In the genomic region with DNA sequence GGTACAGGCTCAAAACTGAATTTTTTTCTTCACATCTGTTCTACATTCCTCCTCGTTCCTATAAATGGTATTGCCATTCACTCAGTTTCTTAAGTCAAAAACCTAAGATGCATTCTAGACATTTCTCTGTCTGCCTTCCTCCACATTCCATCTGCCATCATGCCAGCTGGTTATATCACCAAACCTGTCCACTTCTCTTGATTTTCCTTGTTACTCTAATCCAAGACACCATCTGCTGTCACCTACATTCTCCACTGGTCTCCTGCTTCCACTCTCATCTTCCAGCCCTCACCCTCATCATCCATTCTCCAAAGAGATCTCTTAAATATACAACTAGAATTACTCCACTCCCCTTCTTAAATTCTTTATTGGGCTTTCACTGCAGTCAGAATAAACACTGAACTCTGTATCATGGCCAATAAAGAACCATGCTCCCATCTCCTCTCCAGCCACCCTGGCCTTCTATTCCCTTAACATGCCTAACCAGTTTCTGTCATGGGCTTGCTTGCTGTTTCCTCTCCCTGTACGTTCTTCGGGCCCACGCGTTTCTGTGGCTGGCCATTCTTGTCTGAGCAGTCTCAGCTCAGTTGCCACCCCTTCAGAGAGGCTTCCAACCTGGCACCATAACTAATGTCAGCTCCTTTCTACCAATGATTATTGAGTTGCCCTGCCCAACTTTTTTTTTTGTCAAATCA, we compare ENCODE assay signal across 15 cellular contexts.
DNase-seq lines count a peak whose midpoint lies in the region; ATAC-seq and TF ChIP-seq lines count a peak whose summit lies in the region.
"Had no signal": no experiment of that assay in that cellular context is flagged by ENCODE, and none has a peak within 500 bp of the region (broad histone marks: within the 10 kb centered on the region; RNA-seq: fewer than 3 reads in every experiment).

No MANE protein-coding gene starts in this region.

- POLR2A ChIA-PET in activated CD8-positive, alpha-beta T cell treated with anti-CD3 and anti-CD28 coated beads, Interleukin-2, amount 10 ng/mL, durations not matched to agents 7 days and 5 days (lab: Charles Lee): no interaction called here

- no peaks in the 10 kb centered on the region for H3K9me3 ChIP-seq in Peyer's patch

- no peak overlapping the region for H3K4me3 ChIP-seq in Peyer's patch
- H3K4me3 ChIP-seq: GM23248 had no signal

- no peak overlapping the region for H3K27ac ChIP-seq in Peyer's patch
- H3K27ac ChIP-seq: GM23248 had no signal

- H3K36me3 Mint-ChIP-seq in stimulated activated naive CD8-positive, alpha-beta T cell treated with anti-CD3 and anti-CD28 coated beads, Interleukin-15, Interleukin-2, amounts not matched to agents 100 ng/mL and 50 ng/mL, for 24 hours (ENCODE audit: low read depth): no peaks in the 10 kb centered on the region
- no peaks in the 10 kb centered on the region for H3K36me3 Mint-ChIP-seq in activated CD8-positive, alpha-beta T cell treated with anti-CD3 and anti-CD28 coated beads, Interleukin-2, amount 10 ng/mL, durations not matched to agents 7 days and 5 days (ENCODE audit: low read depth)

- no peak for TF ChIP-seq POLR2A in Peyer's patch (IDR thresholded peaks at IDR 0.05)

- DNase-seq in stimulated activated naive CD8-positive, alpha-beta T cell treated with anti-CD3 and anti-CD28 coated beads, Interleukin-15, Interleukin-2, amounts not matched to agents 100 U/mL and 50 U/mL, for 24 hours: no peak
- peak; percentile 87 for DNase-seq in NCI-H82 (lab: John Stamatoyannopoulos, UW)
- DNase-seq in cerebellar cortex (ENCODE audit: low spot score): peak; percentile 53
- DNase-seq in Peyer's patch: no peak
- no peak for DNase-seq in activated CD8-positive, alpha-beta T cell treated with anti-CD3 and anti-CD28 coated beads, Interleukin-2, amount 10 ng/mL, durations not matched to agents 7 days and 5 days
- DNase-seq in GOT3 (lab: John Stamatoyannopoulos, UW): no peak
- DNase-seq: Calu3; CD4-positive, alpha-beta T cell; DMS153; DND-41; GF-D8; GM23248; H7 had no signal

- H3K4me3 Mint-ChIP-seq in stimulated activated naive CD8-positive, alpha-beta T cell treated with anti-CD3 and anti-CD28 coated beads, Interleukin-15, Interleukin-2, amounts not matched to agents 100 ng/mL and 50 ng/mL, for 24 hours: no peak overlapping the region
- H3K4me3 Mint-ChIP-seq in activated CD8-positive, alpha-beta T cell treated with anti-CD3 and anti-CD28 coated beads, Interleukin-2, amount 10 ng/mL, durations not matched to agents 7 days and 5 days: no peak overlapping the region
- H3K4me3 Mint-ChIP-seq: B cell; CD4-positive, alpha-beta T cell had no signal

- peaks cover 3% of the 10 kb centered on the region for H3K27me3 Mint-ChIP-seq in stimulated activated naive CD8-positive, alpha-beta T cell treated with anti-CD3 and anti-CD28 coated beads, Interleukin-15, Interleukin-2, amounts not matched to agents 100 ng/mL and 50 ng/mL, for 24 hours
- H3K27me3 Mint-ChIP-seq in activated CD8-positive, alpha-beta T cell treated with anti-CD3 and anti-CD28 coated beads, Interleukin-2, amount 10 ng/mL, durations not matched to agents 7 days and 5 days (ENCODE audit: low read depth): no peaks in the 10 kb centered on the region
- H3K27me3 Mint-ChIP-seq: B cell; CD4-positive, alpha-beta T cell had no signal

- peak overlapping the region; percentile 2 for H3K27ac Mint-ChIP-seq in stimulated activated naive CD8-positive, alpha-beta T cell treated with anti-CD3 and anti-CD28 coated beads, Interleukin-15, Interleukin-2, amounts not matched to agents 100 ng/mL and 50 ng/mL, for 24 hours
- H3K27ac Mint-ChIP-seq in activated CD8-positive, alpha-beta T cell treated with anti-CD3 and anti-CD28 coated beads, Interleukin-2, amount 10 ng/mL, durations not matched to agents 7 days and 5 days: no peak overlapping the region
- H3K27ac Mint-ChIP-seq: B cell; CD4-positive, alpha-beta T cell had no signal

- no peak for ATAC-seq in stimulated activated naive CD8-positive, alpha-beta T cell treated with anti-CD3 and anti-CD28 coated beads, Interleukin-15, Interleukin-2, amounts not matched to agents 100 U/mL and 50 U/mL, for 24 hours
- no peak for ATAC-seq in activated CD8-positive, alpha-beta T cell treated with anti-CD3 and anti-CD28 coated beads, Interleukin-2, amount 10 ng/mL, durations not matched to agents 7 days and 5 days

- no peaks in the 10 kb centered on the region for H3K27me3 ChIP-seq in Peyer's patch

- H3K9me3 Mint-ChIP-seq in stimulated activated naive CD8-positive, alpha-beta T cell treated with anti-CD3 and anti-CD28 coated beads, Interleukin-15, Interleukin-2, amounts not matched to agents 100 ng/mL and 50 ng/mL, for 24 hours: peaks cover 4% of the 10 kb centered on the region
- no peaks in the 10 kb centered on the region for H3K9me3 Mint-ChIP-seq in activated CD8-positive, alpha-beta T cell treated with anti-CD3 and anti-CD28 coated beads, Interleukin-2, amount 10 ng/mL, durations not matched to agents 7 days and 5 days (ENCODE audit: insufficient read depth)
- H3K9me3 Mint-ChIP-seq: CD4-positive, alpha-beta T cell had no signal

- H3K36me3 ChIP-seq in Peyer's patch: no peaks in the 10 kb centered on the region

- CTCF ChIA-PET in activated CD8-positive, alpha-beta T cell treated with anti-CD3 and anti-CD28 coated beads, Interleukin-2, amount 10 ng/mL, durations not matched to agents 7 days and 5 days (lab: Charles Lee): no interaction called here

- no peaks in the 10 kb centered on the region for H3K4me1 ChIP-seq in Peyer's patch

- H3K4me1 Mint-ChIP-seq in stimulated activated naive CD8-positive, alpha-beta T cell treated with anti-CD3 and anti-CD28 coated beads, Interleukin-15, Interleukin-2, amounts not matched to agents 100 ng/mL and 50 ng/mL, for 24 hours (ENCODE audit: low read depth): no peaks in the 10 kb centered on the region
- H3K4me1 Mint-ChIP-seq in activated CD8-positive, alpha-beta T cell treated with anti-CD3 and anti-CD28 coated beads, Interleukin-2, amount 10 ng/mL, durations not matched to agents 7 days and 5 days (ENCODE audit: low read depth): no peaks in the 10 kb centered on the region

- no peak for TF ChIP-seq CTCF in Peyer's patch (IDR thresholded peaks at IDR 0.05)

Comparison
In these comparisons a context has a peak if more than half of its experiments do, and no peak if none do; other contexts are left out.
1. DNase-seq: peak in NCI-H82 (single experiment) and cerebellar cortex (single experiment); none in stimulated activated naive CD8-positive, alpha-beta T cell treated with anti-CD3 and anti-CD28 coated beads, Interleukin-15, Interleukin-2, amounts not matched to agents 100 U/mL and 50 U/mL, for 24 hours (single experiment), Peyer's patch (0 of 3), activated CD8-positive, alpha-beta T cell treated with anti-CD3 and anti-CD28 coated beads, Interleukin-2, amount 10 ng/mL, durations not matched to agents 7 days and 5 days (single experiment) and GOT3 (single experiment).